10 cellular contexts compared by ENCODE assay signal in genomic region chr3:100899440-100900091, GRCh38.
DNase-seq lines count a peak whose midpoint lies in the region; ATAC-seq, FAIRE-seq and TF ChIP-seq lines count a peak whose summit lies in the region.
"Had no signal": no experiment of that assay in that cellular context is flagged by ENCODE, and none has a peak within 500 bp of the region (broad histone marks: within the 10 kb centered on the region; RNA-seq: fewer than 3 reads in every experiment).

No MANE protein-coding gene starts in this region.

- no peaks in the 10 kb centered on the region for H3K27me3 ChIP-seq in bronchial epithelial cell (ENCODE audit: control insufficient read depth, insufficient read depth, low read length)
- H3K27me3 ChIP-seq in vagina: no peaks in the 10 kb centered on the region

- H3K27ac ChIP-seq in vagina: no peak overlapping the region
- H3K27ac ChIP-seq: skin epidermis, thoracic aorta had no signal

- ATAC-seq in GM21447 (IDR thresholded peaks at IDR 0.05; ENCODE audit: unreplicated experiment): peak; percentile 91
- peak; percentile 88 for ATAC-seq in HG03432 (IDR thresholded peaks at IDR 0.05; ENCODE audit: unreplicated experiment)

- DNase-seq in GM12891 (ENCODE audit: insufficient read length, low spot score) (no peak), bronchial epithelial cell (ENCODE audit: low read depth) (peak; percentile 7), activated gamma-delta T cell treated with Interleukin-2 at 50 U/mL for 16 hours (no peak), cortex of kidney (lab: John Stamatoyannopoulos, UW) (no peak), vagina (ENCODE audit: extremely low spot score in 2 of 2) (no peak)
- DNase-seq in stimulated activated CD4-positive, alpha-beta T cell treated with anti-CD3 and anti-CD28 coated beads, Interleukin-12 subunit alpha, Interleukin-12 subunit beta, amount 100 ng/mL, for 4 hours: no peak

- TF ChIP-seq CTCF in bronchial epithelial cell (IDR thresholded peaks at IDR 0.05; ENCODE audit: insufficient read depth, low read length, severe bottlenecking) (no peak), vagina (IDR thresholded peaks at IDR 0.05) (no peak)

- no peak for TF ChIP-seq POLR2A in GM12891 (IDR thresholded peaks at IDR 0.05; ENCODE audit: low read depth, low read length)
- no peak for TF ChIP-seq POLR2A in vagina (IDR thresholded peaks at IDR 0.05)

- H3K36me3 ChIP-seq in bronchial epithelial cell (ENCODE audit: control insufficient read depth, insufficient read depth, low read length) (no peaks in the 10 kb centered on the region), vagina (no peaks in the 10 kb centered on the region)
- H3K36me3 ChIP-seq: thoracic aorta had no signal

- intact Hi-C loops in vagina (cut with DNase I): no loop called here

- no peaks in the 10 kb centered on the region for H3K9me3 ChIP-seq in vagina
- H3K9me3 ChIP-seq: thoracic aorta had no signal

- no peak for FAIRE-seq in GM12891 (lab: Jason Lieb, UNC)
- no peak for FAIRE-seq in bronchial epithelial cell (lab: Jason Lieb, UNC)

- peaks cover 18% of the 10 kb centered on the region for H3K4me1 ChIP-seq in vagina

- H3K4me3 ChIP-seq in bronchial epithelial cell (ENCODE audit: low read depth, low read length): no peak overlapping the region
- H3K4me3 ChIP-seq in vagina: no peak overlapping the region
- H3K4me3 ChIP-seq: skin epidermis, thoracic aorta had no signal

TF ChIP-seq in GM12891, 5 proteins besides CTCF, POLR2A, EP300 and RAD21:
- TF ChIP-seq PAX5 (IDR thresholded peaks at IDR 0.05; ENCODE audit: insufficient read depth, low read length, severe bottlenecking) (no peak), SPI1 (IDR thresholded peaks at IDR 0.05; ENCODE audit: low read depth, low read length) (peak; percentile 22; the same call in 1 of the 2 replicates), POLR2AphosphoS5 (IDR thresholded peaks at IDR 0.05; ENCODE audit: low read depth, low read length) (no peak)
TF ChIP-seq in GM12891: peak in this region for 1.
